Comparison of ENCODE assay signal across 20 cellular contexts in the genomic region with DNA sequence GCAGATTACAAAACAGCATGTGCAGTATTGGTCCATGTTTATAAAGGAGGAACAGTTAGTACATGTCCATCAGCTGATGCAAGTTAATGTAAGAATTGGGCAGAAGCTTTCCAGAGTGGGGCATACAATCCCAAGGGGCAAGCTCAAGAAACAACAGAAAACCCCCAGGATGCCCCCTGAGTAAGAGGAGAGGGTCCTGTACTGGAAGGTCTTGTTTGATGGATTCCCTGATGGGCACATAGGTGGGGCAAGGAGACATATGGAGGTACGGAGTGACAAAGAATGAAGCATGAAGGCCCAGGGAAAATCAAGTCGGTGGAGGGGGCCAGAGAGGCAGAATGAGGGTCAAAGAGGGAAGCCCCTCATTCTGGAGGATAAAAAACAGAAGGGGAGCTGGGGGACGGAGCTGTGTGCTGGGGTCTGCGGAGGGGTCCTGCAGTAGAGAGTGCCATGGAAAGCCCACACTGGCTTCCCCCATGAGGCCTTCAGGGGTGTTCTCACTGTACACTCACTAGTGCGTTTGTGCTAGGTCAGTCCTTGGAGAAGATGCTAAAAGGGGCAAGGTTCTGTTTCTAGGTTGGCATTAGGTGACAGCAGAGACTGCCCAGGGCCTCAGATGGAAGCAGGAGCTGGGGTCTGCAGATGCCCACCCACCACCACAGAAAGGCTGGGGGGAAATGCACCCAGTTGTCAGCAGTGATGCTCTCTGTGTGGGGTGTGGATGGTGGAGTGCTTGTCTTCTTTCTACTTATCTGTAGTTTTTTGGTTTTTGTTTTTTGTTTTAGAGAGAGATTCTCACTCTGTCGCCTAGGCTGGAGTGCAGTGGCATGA. TPM values are rescaled to one million over a fixed set of nuclear protein-coding genes. Genes with fewer than 3 reads are reported as not detected.
DNase-seq lines count a peak whose midpoint lies in the region; ATAC-seq, FAIRE-seq and TF ChIP-seq lines count a peak whose summit lies in the region.
"Had no signal": no experiment of that assay in that cellular context is flagged by ENCODE, and none has a peak within 500 bp of the region (broad histone marks: within the 10 kb centered on the region; RNA-seq: fewer than 3 reads in every experiment).

No MANE protein-coding gene starts in this region.

- H3K9me3 Mint-ChIP-seq in CD4-positive, CD25-positive, alpha-beta regulatory T cell: peaks cover 0 to 2% (median 0%) of the 10 kb centered on the region in 7 donors
- H3K9me3 Mint-ChIP-seq in activated T-helper 17 cell treated with anti-CD3 and anti-CD28 coated beads, Interleukin-2, amount 50 U/mL, for 72 hours: no peaks in the 10 kb centered on the region

- H3K36me3 ChIP-seq in CD4-positive, CD25-positive, alpha-beta regulatory T cell (ENCODE audit: control insufficient read depth, insufficient read depth, low read length): peaks cover 83% of the 10 kb centered on the region
- H3K36me3 ChIP-seq in kidney (ENCODE audit: control insufficient read depth in 1 of 2, insufficient read depth in 2 of 2, low read length in 2 of 2) (no peaks in the 10 kb centered on the region), upper lobe of left lung (peaks cover 4 to 79% (median 50%) of the 10 kb centered on the region in 4 donors), adrenal gland (replicated peaks in 1 of 2) (peaks cover 0 to 14% of the 10 kb centered on the region in 2 donors)

- H3K27me3 ChIP-seq in CD4-positive, CD25-positive, alpha-beta regulatory T cell (ENCODE audit: control insufficient read depth, insufficient read depth, low read length): no peaks in the 10 kb centered on the region
- H3K27me3 ChIP-seq in upper lobe of left lung: no peaks in the 10 kb centered on the region
- H3K27me3 ChIP-seq in adrenal gland: no peaks in the 10 kb centered on the region

- H3K9ac ChIP-seq in kidney (ENCODE audit: low read length in 2 of 2): no peak overlapping the region

- no peak overlapping the region for H3K4me3 ChIP-seq in AG10803 (ENCODE audit: low read length)
- no peak overlapping the region for H3K4me3 ChIP-seq in CD4-positive, CD25-positive, alpha-beta regulatory T cell (ENCODE audit: low read depth, low read length)
- H3K4me3 ChIP-seq in kidney (ENCODE audit: low read length in 2 of 2): no peak overlapping the region
- H3K4me3 ChIP-seq in upper lobe of left lung: no peak overlapping the region
- no peak overlapping the region for H3K4me3 ChIP-seq in adrenal gland
- H3K4me3 ChIP-seq: gastroesophageal sphincter, thoracic aorta had no signal

- no peak for ATAC-seq in CD4-positive, CD25-positive, alpha-beta regulatory T cell (ENCODE audit: low read depth in 2 of 2)
- ATAC-seq in activated T-helper 17 cell treated with anti-CD3 and anti-CD28 coated beads, Interleukin-2, amount 50 U/mL, for 72 hours (replicated peaks): no peak
- ATAC-seq in upper lobe of left lung (ENCODE audit: low FRiP score in 2 of 2): no peak
- ATAC-seq: gastroesophageal sphincter, PC-3 had no signal

- H3K27ac ChIP-seq in CD4-positive, CD25-positive, alpha-beta regulatory T cell (ENCODE audit: insufficient read depth, low read length, poor library complexity, severe bottlenecking): no peak overlapping the region
- H3K27ac ChIP-seq in kidney (ENCODE audit: low read depth in 2 of 2, low read length in 2 of 2) (no peak overlapping the region), upper lobe of left lung (no peak overlapping the region), adrenal gland (no peak overlapping the region)
- H3K27ac ChIP-seq: gastroesophageal sphincter, thoracic aorta had no signal

- FAIRE-seq in kidney (lab: Jason Lieb, UNC): no peak

- TF ChIP-seq EP300 in upper lobe of left lung (IDR thresholded peaks at IDR 0.05): no peak

- peak; percentile 30 for DNase-seq in AG10803 (ENCODE audit: low read depth)
- no peak for DNase-seq in CD4-positive, CD25-positive, alpha-beta regulatory T cell
- peak; percentile 30 for DNase-seq in kidney
- no peak for DNase-seq in mesenteric fat pad (ENCODE audit: low spot score)
- no peak for DNase-seq in upper lobe of left lung
- DNase-seq in amniotic stem cell (lab: John Stamatoyannopoulos, UW): no peak
- DNase-seq in adrenal gland: no peak
- DNase-seq: GOT3, KBM-7, left cardiac atrium, nucleus accumbens, PC-3, retina, SHP77 treated with DMSO at 0.1 percent for 48 hours had no signal

- peaks cover 60% of the 10 kb centered on the region for H3K36me3 Mint-ChIP-seq in CD4-positive, CD25-positive, alpha-beta regulatory T cell
- H3K36me3 Mint-ChIP-seq in activated T-helper 17 cell treated with anti-CD3 and anti-CD28 coated beads, Interleukin-2, amount 50 U/mL, for 72 hours (ENCODE audit: low read depth): peaks cover 93% of the 10 kb centered on the region

- WGBS in upper lobe of left lung, 2 donors: 88 to 92% methylated on average over 6 of the region's 6 CpGs
- 74 to 96% (median 93%) methylated on average over 6 of the region's 6 CpGs for WGBS in adrenal gland, 4 donors

- TF ChIP-seq POLR2A in upper lobe of left lung (IDR thresholded peaks at IDR 0.05): no peak
- no peak for TF ChIP-seq POLR2A in adrenal gland (IDR thresholded peaks at IDR 0.05)

- H3K9me3 ChIP-seq in CD4-positive, CD25-positive, alpha-beta regulatory T cell (ENCODE audit: control insufficient read depth in 2 of 2, low read length in 2 of 2): no peaks in the 10 kb centered on the region
- H3K9me3 ChIP-seq in kidney (ENCODE audit: control insufficient read depth in 1 of 2, low read length in 2 of 2) (no peaks in the 10 kb centered on the region), upper lobe of left lung (no peaks in the 10 kb centered on the region), adrenal gland (replicated peaks in 1 of 3) (no peaks in the 10 kb centered on the region)
- H3K9me3 ChIP-seq: gastroesophageal sphincter, thoracic aorta had no signal

- intact Hi-C loops in kidney (cut with DNase I) (no loop called here), adrenal gland (cut with DNase I) (no loop called here)

- TF ChIP-seq CTCF in AG10803 (conservative IDR thresholded peaks at IDR 0.05; ENCODE audit: low read length) (no peak), kidney (IDR thresholded peaks at IDR 0.05; ENCODE audit: borderline replicate concordance, extremely low read depth, insufficient read depth) (no peak), upper lobe of left lung (IDR thresholded peaks at IDR 0.05) (no peak), adrenal gland (IDR thresholded peaks at IDR 0.05) (no peak)

- H3K4me1 ChIP-seq in CD4-positive, CD25-positive, alpha-beta regulatory T cell (ENCODE audit: control insufficient read depth, insufficient read depth, low read length, poor library complexity, severe bottlenecking): peaks cover 24% of the 10 kb centered on the region
- H3K4me1 ChIP-seq in kidney (ENCODE audit: control insufficient read depth in 1 of 2, insufficient read depth in 1 of 2, low read depth in 1 of 2, low read length in 2 of 2) (no peaks in the 10 kb centered on the region), upper lobe of left lung (peaks cover 0 to under 1% (median 0%) of the 10 kb centered on the region in 4 donors), adrenal gland (replicated peaks in 1 of 2) (no peaks in the 10 kb centered on the region)
- H3K4me1 ChIP-seq: gastroesophageal sphincter had no signal

- peaks cover 0 to 54% (median 18%) of the 10 kb centered on the region in 4 donors for H3K4me1 Mint-ChIP-seq in CD4-positive, CD25-positive, alpha-beta regulatory T cell
- H3K4me1 Mint-ChIP-seq in activated T-helper 17 cell treated with anti-CD3 and anti-CD28 coated beads, Interleukin-2, amount 50 U/mL, for 72 hours: peaks cover 6% of the 10 kb centered on the region

- peak overlapping the region in 2 of 3 donors; percentile 15 to 53 for H3K27ac Mint-ChIP-seq in CD4-positive, CD25-positive, alpha-beta regulatory T cell
- peak overlapping the region; percentile 60 for H3K27ac Mint-ChIP-seq in activated T-helper 17 cell treated with anti-CD3 and anti-CD28 coated beads, Interleukin-2, amount 50 U/mL, for 72 hours

- H3K4me3 Mint-ChIP-seq in CD4-positive, CD25-positive, alpha-beta regulatory T cell: no peak overlapping the region
- no peak overlapping the region for H3K4me3 Mint-ChIP-seq in activated T-helper 17 cell treated with anti-CD3 and anti-CD28 coated beads, Interleukin-2, amount 50 U/mL, for 72 hours

- no peaks in the 10 kb centered on the region for H3K27me3 Mint-ChIP-seq in CD4-positive, CD25-positive, alpha-beta regulatory T cell
- H3K27me3 Mint-ChIP-seq in activated T-helper 17 cell treated with anti-CD3 and anti-CD28 coated beads, Interleukin-2, amount 50 U/mL, for 72 hours: no peaks in the 10 kb centered on the region

RNA-seq across cellular contexts. Expression of gene MATN1, which starts 12.5 kb away (rescaled TPM):
- total RNA-seq in CD4-positive, CD25-positive, alpha-beta regulatory T cell: 1.9 TPM
- not detected for polyA plus RNA-seq in CD4-positive, CD25-positive, alpha-beta regulatory T cell
- total RNA-seq in activated T-helper 17 cell treated with anti-CD3 and anti-CD28 coated beads, Interleukin-2, amount 50 U/mL, for 72 hours: under 1 TPM; 0.26 to 0.52 TPM
- total RNA-seq in kidney (0.13 TPM), mesenteric fat pad (not detected), upper lobe of left lung (under 1 TPM in 1 of 6 donors, not detected in 5; 0.15 TPM), adrenal gland (under 1 TPM in 2 of 8 donors, not detected in 6; 0.27 to 0.55 TPM)
- polyA plus RNA-seq in kidney (ENCODE audit: insufficient read depth, low read depth, low replicate concordance) (not detected), adrenal gland (under 1 TPM; 0.05 to 0.10 (median 0.08) TPM)
- total RNA-seq: cardiac septum; epithelial cell of proximal tubule; gastroesophageal sphincter; left cardiac atrium; PC-3; T-helper 2 cell treated with Interferon-gamma antibody and Interleukin-4, amounts not matched to agents 100 ng/mL and 5 ng/mL, for 36 hours had no signal

RNA-seq across cellular contexts. Expression of gene LAPTM5, which starts 21.7 kb away (rescaled TPM):
- 589 TPM for total RNA-seq in CD4-positive, CD25-positive, alpha-beta regulatory T cell
- 100 to 1,000 TPM; 552 to 687 (median 620) TPM for polyA plus RNA-seq in CD4-positive, CD25-positive, alpha-beta regulatory T cell
- total RNA-seq in activated T-helper 17 cell treated with anti-CD3 and anti-CD28 coated beads, Interleukin-2, amount 50 U/mL, for 72 hours: 100 to 1,000 TPM; 316 to 333 TPM
- 108 TPM for total RNA-seq in kidney
- polyA plus RNA-seq in kidney (ENCODE audit: insufficient read depth, low read depth, low replicate concordance): 23.5 TPM
- total RNA-seq in mesenteric fat pad: 251 TPM
- total RNA-seq in upper lobe of left lung: 100 to 1,000 TPM; 148 to 624 (median 225) TPM
- 100 to 1,000 TPM in 5 of 8 donors, 10 to 100 TPM in 3; 24.0 to 176 (median 130) TPM for total RNA-seq in adrenal gland
- 100 to 1,000 TPM in 1 of 3 donors, 10 to 100 TPM in 2; 85.9 to 177 (median 97.1) TPM for polyA plus RNA-seq in adrenal gland
- total RNA-seq: PC-3 had no signal

Comparison
In these comparisons a context has a peak if more than half of its experiments do, and no peak if none do; other contexts are left out.
1. DNase-seq: peak in AG10803 (single experiment) and kidney (single experiment); none in CD4-positive, CD25-positive, alpha-beta regulatory T cell (0 of 3), mesenteric fat pad (single experiment), upper lobe of left lung (0 of 2), amniotic stem cell (single experiment) and adrenal gland (0 of 7).